ENCODE assay signal across 8 cellular contexts in genomic region chr2:102442967-102443828, GRCh38. TPM values are rescaled to one million over a fixed set of nuclear protein-coding genes. Genes with fewer than 3 reads are reported as not detected.
DNase-seq lines count a peak whose midpoint lies in the region; ATAC-seq and TF ChIP-seq lines count a peak whose summit lies in the region.

No MANE protein-coding gene starts in this region.

- H3K4me3 Mint-ChIP-seq in endothelial cell (ENCODE audit: unreplicated experiment) (no peak overlapping the region), neural crest cell (no peak overlapping the region)

- DNase-seq in AML-193 (lab: John Stamatoyannopoulos, UW) (peak; percentile 46 to 54), KBM-7 (peak; percentile 67), endothelial cell (ENCODE audit: low spot score) (peak; percentile 33), neural crest cell (ENCODE audit: low read depth, low spot score) (peak; percentile 13), NCI-H1436 (lab: John Stamatoyannopoulos, UW) (no peak)
- DNase-seq in activated CD4-positive, alpha-beta T cell treated with anti-CD3 and anti-CD28 coated beads for 48 hours = peak; percentile 60

- H3K36me3 Mint-ChIP-seq in endothelial cell (ENCODE audit: low read depth, unreplicated experiment) (no peaks in the 10 kb centered on the region), neural crest cell (ENCODE audit: low read depth) (no peaks in the 10 kb centered on the region)

- TF ChIP-seq CTCF in endothelial cell (IDR thresholded peaks at IDR 0.05; ENCODE audit: unreplicated experiment) (peak; percentile 68), neural crest cell (conservative IDR thresholded peaks at IDR 0.05) (peak; percentile 82)

- H3K27me3 Mint-ChIP-seq in endothelial cell (ENCODE audit: unreplicated experiment) = no peaks in the 10 kb centered on the region
- no peaks in the 10 kb centered on the region for H3K27me3 Mint-ChIP-seq in neural crest cell (ENCODE audit: low read depth)

- H3K9me3 Mint-ChIP-seq in endothelial cell (ENCODE audit: unreplicated experiment) (no peaks in the 10 kb centered on the region), neural crest cell (no peaks in the 10 kb centered on the region)

- in situ Hi-C loops in KBM-7 (cut with MboI; ENCODE audit: low pct_unique_long_range_greater_than_20kb, low sequenced_read_pairs) = loop anchor here (10.0 to 25.0 kb wide), 2 partner anchors 188 to 431 kb away; no protein-coding TSS in a partner anchor

- no peaks in the 10 kb centered on the region for H3K4me1 Mint-ChIP-seq in endothelial cell (ENCODE audit: unreplicated experiment)
- H3K4me1 Mint-ChIP-seq in neural crest cell = no peaks in the 10 kb centered on the region

- H3K27ac Mint-ChIP-seq in endothelial cell (ENCODE audit: unreplicated experiment) = no peak overlapping the region
- no peak overlapping the region for H3K27ac Mint-ChIP-seq in neural crest cell (ENCODE audit: unreplicated experiment)

- ATAC-seq in GM18909 (IDR thresholded peaks at IDR 0.05; ENCODE audit: poor library complexity, unreplicated experiment) (peak; percentile 68), HG03196 (IDR thresholded peaks at IDR 0.05; ENCODE audit: unreplicated experiment) (no peak)

RNA-seq across cellular contexts. Expression of gene IL18RAP, which starts 20.2 kb away (rescaled TPM):
- total RNA-seq in endothelial cell (ENCODE audit: unreplicated experiment) (not detected), neural crest cell (not detected in 2 replicates)

RNA-seq across cellular contexts. Expression of gene SLC9A4, which starts 29.8 kb away (rescaled TPM):
- total RNA-seq in endothelial cell (ENCODE audit: unreplicated experiment) = 0.08 TPM
- total RNA-seq in neural crest cell = not detected in 2 replicates
